22 cellular contexts compared by ENCODE assay signal in the genomic region with DNA sequence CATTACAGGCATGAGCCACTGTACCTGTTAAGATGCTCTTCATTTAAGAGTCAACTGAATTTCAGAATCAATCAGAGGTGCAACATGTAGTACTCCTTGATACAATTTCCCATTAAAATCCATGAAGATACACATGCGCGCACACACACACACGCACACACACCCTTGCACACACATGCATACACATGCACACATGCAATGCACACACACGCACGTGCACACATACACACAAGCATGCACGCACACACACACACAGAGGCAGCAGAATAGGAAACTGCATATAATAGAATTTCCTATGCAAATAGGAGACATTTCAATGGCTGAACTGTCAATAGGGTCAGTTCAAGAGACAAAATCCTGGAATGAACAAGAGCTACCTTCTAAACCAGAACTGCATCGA.
"Had no signal": no experiment of that assay in that cellular context is flagged by ENCODE, and none has a peak within 500 bp of the region (broad histone marks: within the 10 kb centered on the region; RNA-seq: fewer than 3 reads in every experiment).

No MANE protein-coding gene starts in this region.

- H3K27me3 ChIP-seq: hepatocyte, left lung had no signal

- H3K4me1 ChIP-seq: left lung, left ventricle myocardium inferior, lower lobe of right lung had no signal

- H3K4me3 ChIP-seq: hepatocyte, left lung, left ventricle myocardium inferior, lower lobe of right lung, lung had no signal

- H3K36me3 ChIP-seq: left lung, left ventricle myocardium inferior, lower lobe of right lung had no signal

- FAIRE-seq: islet of Langerhans, keratinocyte, kidney had no signal

- H3K9me3 ChIP-seq: lower lobe of right lung had no signal

- H2AFZ ChIP-seq: hepatocyte had no signal

- DNase-seq: hippocampal formation, hypothalamus, immature natural killer cell, islet precursor cell, kidney, kidney glomerular epithelial cell, left cardiac atrium, left colon, left lung, left ventricle myocardium inferior, left ventricle myocardium superior, lower lobe of right lung, mammary epithelial cell, mesenchymal stem cell, mesendoderm, midbrain, naive B cell had no signal

- H3K79me2 ChIP-seq: hepatocyte had no signal

- H3K4me2 ChIP-seq: hepatocyte had no signal

- ATAC-seq: left cardiac atrium, left colon, left lobe of liver, left lung, left ventricle myocardium superior, lower lobe of right lung had no signal

- H3K27ac ChIP-seq: hepatocyte, left lung, left ventricle myocardium inferior, lower lobe of right lung had no signal
